Comparison of ENCODE assay signal across 26 cellular contexts in genomic region chr1:221851341-221851740, GRCh38.
"Had no signal": no experiment of that assay in that cellular context is flagged by ENCODE, and none has a peak within 500 bp of the region (broad histone marks: within the 10 kb centered on the region; RNA-seq: fewer than 3 reads in every experiment).

No MANE protein-coding gene starts in this region.

- H3K9me3 Mint-ChIP-seq: dendritic cell treated with granulocyte-macrophage colony-stimulating factor and Interleukin-4, amounts not matched to agents 40 ng/mL and 50 ng/mL, for 4 days; endodermal cell; nephron progenitor cell; T-helper 2 cell treated with Interferon-gamma antibody and Interleukin-4, amounts not matched to agents 5 μg/mL and 100 μg/mL, for 36 hours had no signal

- DNase-seq: activated CD4-positive, alpha-beta T cell treated with anti-CD3 and anti-CD28 coated beads for 36 hours; activated CD4-positive, alpha-beta T cell treated with anti-CD3 and anti-CD28 coated beads, Interleukin-2, amount 50 U/mL, for 4 hours; activated CD4-positive, CD25-positive, alpha-beta regulatory T cell; activated effector memory CD4-positive, alpha-beta T cell treated with Interleukin-2 at 50 U/mL for 16 hours; activated naive CD4-positive, alpha-beta T cell treated with Interleukin-2 at 50 U/mL for 16 hours; activated T-cell treated with anti-CD3 and anti-CD28 coated beads for 4 hours; adrenal gland; aorta; endodermal cell; islet precursor cell; left cardiac atrium; left ventricle myocardium superior; nephron progenitor cell; pancreas; spleen; stimulated activated CD4-positive, alpha-beta T cell treated with anti-CD3 and anti-CD28 coated beads, Interleukin-2, amount 100 ng/mL, for 48 hours; stimulated activated naive CD4-positive, alpha-beta T cell treated with Interleukin-2 at 50 U/mL for 16 hours; T-helper 1 cell had no signal

- H3K27ac ChIP-seq: adrenal gland, neutrophil, pancreas, prostate gland, spleen, vagina had no signal

- H3K27ac Mint-ChIP-seq: activated CD4-positive, alpha-beta T cell treated with anti-CD3 and anti-CD28 coated beads for 36 hours; activated naive CD8-positive, alpha-beta T cell; brain; dendritic cell treated with granulocyte-macrophage colony-stimulating factor and Interleukin-4, amounts not matched to agents 40 ng/mL and 50 ng/mL, for 4 days; endodermal cell; T-helper 2 cell treated with Interferon-gamma antibody and Interleukin-4, amounts not matched to agents 5 μg/mL and 100 μg/mL, for 36 hours had no signal

- ATAC-seq: activated CD4-positive, alpha-beta T cell treated with anti-CD3 and anti-CD28 coated beads for 36 hours; left cardiac atrium; left ventricle myocardium superior; pancreas had no signal

- H3K36me3 ChIP-seq: adrenal gland, neutrophil, pancreas, prostate gland, spleen, vagina had no signal

- H3K4me1 ChIP-seq: adrenal gland, pancreas, prostate gland, spleen, vagina had no signal

- H3K4me3 Mint-ChIP-seq: activated CD4-positive, alpha-beta T cell treated with anti-CD3 and anti-CD28 coated beads for 36 hours; activated naive CD8-positive, alpha-beta T cell; brain; dendritic cell treated with granulocyte-macrophage colony-stimulating factor and Interleukin-4, amounts not matched to agents 40 ng/mL and 50 ng/mL, for 4 days; endodermal cell; nephron progenitor cell; T-helper 2 cell treated with Interferon-gamma antibody and Interleukin-4, amounts not matched to agents 5 μg/mL and 100 μg/mL, for 36 hours had no signal

- H3K36me3 Mint-ChIP-seq: activated naive CD8-positive, alpha-beta T cell; brain had no signal

- H3K27me3 Mint-ChIP-seq: activated CD4-positive, alpha-beta T cell treated with anti-CD3 and anti-CD28 coated beads for 36 hours; activated naive CD8-positive, alpha-beta T cell; dendritic cell treated with granulocyte-macrophage colony-stimulating factor and Interleukin-4, amounts not matched to agents 40 ng/mL and 50 ng/mL, for 4 days had no signal

- H3K4me3 ChIP-seq: adrenal gland, pancreas, prostate gland, spleen, vagina had no signal

- H3K9me3 ChIP-seq: adrenal gland, neutrophil, pancreas, prostate gland, spleen, vagina had no signal

- H3K27me3 ChIP-seq: adrenal gland, neutrophil, pancreas, spleen, vagina had no signal

- FAIRE-seq: frontal cortex, pancreas had no signal
